Comparison of ENCODE assay signal across 9 cellular contexts in genomic region chr1:85289207-85289847, GRCh38. TPM values are rescaled to one million over a fixed set of nuclear protein-coding genes. Genes with fewer than 3 reads are reported as not detected.
DNase-seq lines count a peak whose midpoint lies in the region; ATAC-seq and TF ChIP-seq lines count a peak whose summit lies in the region.
"Had no signal": no experiment of that assay in that cellular context is flagged by ENCODE, and none has a peak within 500 bp of the region (broad histone marks: within the 10 kb centered on the region; RNA-seq: fewer than 3 reads in every experiment).

No MANE protein-coding gene starts in this region.

- ATAC-seq in HG02970 (IDR thresholded peaks at IDR 0.05; ENCODE audit: low FRiP score, unreplicated experiment) (no peak), upper lobe of left lung (ENCODE audit: low FRiP score in 2 of 2) (no peak)

- H3K27ac Mint-ChIP-seq in HFFc6, result peak overlapping the region; percentile 54

- TF ChIP-seq POLR2A in upper lobe of left lung (IDR thresholded peaks at IDR 0.05), result no peak

- no peaks in the 10 kb centered on the region; the same call in 1 of the 2 replicates for H3K27me3 Mint-ChIP-seq in HFFc6 (ENCODE audit: insufficient read depth)

- H3K4me3 Mint-ChIP-seq in HFFc6, result peak overlapping the region; percentile 22

- H3K4me2 ChIP-seq in DOHH2 (ENCODE audit: low read length), result peak overlapping the region; percentile 48

- no peak for TF ChIP-seq CTCF in DOHH2 (IDR thresholded peaks at IDR 0.05; ENCODE audit: low read depth, low read length, poor library complexity, severe bottlenecking)
- TF ChIP-seq CTCF in HFFc6 (IDR thresholded peaks at IDR 0.05), result no peak
- TF ChIP-seq CTCF in kidney epithelial cell (IDR thresholded peaks at IDR 0.05; ENCODE audit: insufficient read depth, low read length, poor library complexity, severe bottlenecking), result no peak
- no peak for TF ChIP-seq CTCF in upper lobe of left lung (IDR thresholded peaks at IDR 0.05)

- H3K36me3 ChIP-seq in DOHH2 (ENCODE audit: control insufficient read depth, low read length) (no peaks in the 10 kb centered on the region), kidney epithelial cell (ENCODE audit: control insufficient read depth, insufficient read depth, low read length) (no peaks in the 10 kb centered on the region), upper lobe of left lung (no peaks in the 10 kb centered on the region)

- H3K4me3 ChIP-seq in DOHH2 (ENCODE audit: low read length) (peak overlapping the region; percentile 26), kidney epithelial cell (ENCODE audit: low read depth, low read length) (no peak overlapping the region), upper lobe of left lung (no peak overlapping the region)
- H3K4me3 ChIP-seq: lung had no signal

- H3K9me2 ChIP-seq in DOHH2 (replicated peaks; ENCODE audit: control insufficient read depth, low read length), result no peaks in the 10 kb centered on the region

- H3K9me3 ChIP-seq in DOHH2 (ENCODE audit: control insufficient read depth, insufficient read depth, low read length) (no peaks in the 10 kb centered on the region), upper lobe of left lung (no peaks in the 10 kb centered on the region)

- no peak overlapping the region for H3K27ac ChIP-seq in DOHH2 (ENCODE audit: low read depth, low read length)
- H3K27ac ChIP-seq in upper lobe of left lung, result no peak overlapping the region

- H3K4me1 ChIP-seq in DOHH2 (ENCODE audit: control insufficient read depth, low read length) (peaks cover 22% of the 10 kb centered on the region), upper lobe of left lung (no peaks in the 10 kb centered on the region)

- no peaks in the 10 kb centered on the region for H3K79me2 ChIP-seq in DOHH2 (ENCODE audit: control insufficient read depth, low read length)

- H3K27me3 ChIP-seq in DOHH2 (ENCODE audit: control insufficient read depth, low read length) (peaks cover 3% of the 10 kb centered on the region; the same call in 1 of the 2 replicates), kidney epithelial cell (ENCODE audit: control insufficient read depth, insufficient read depth, low read length) (no peaks in the 10 kb centered on the region), upper lobe of left lung (no peaks in the 10 kb centered on the region)

- H4K20me1 ChIP-seq in DOHH2 (ENCODE audit: control insufficient read depth, insufficient read depth, low read depth, low read length), result no peaks in the 10 kb centered on the region

- WGBS in upper lobe of left lung, 2 donors, result 88 to 93% methylated on average over 9 of the region's 9 CpGs

- TF ChIP-seq EP300 in upper lobe of left lung (IDR thresholded peaks at IDR 0.05), result no peak

- DNase-seq in HFFc6 (peak; percentile 89), SKM-1 treated with dmso at 0.1 percent for 144 hours (lab: John Stamatoyannopoulos, UW; ENCODE audit: unreplicated experiment) (peak; percentile 36), kidney epithelial cell (ENCODE audit: low read depth) (peak; percentile 94), upper lobe of left lung (no peak)
- no peak for DNase-seq in stimulated activated naive CD4-positive, alpha-beta T cell treated with Interleukin-2 at 50 U/mL for 16 hours (lab: John Stamatoyannopoulos, UW)
- no peak for DNase-seq in effector CD8-positive, alpha-beta T cell (lab: John Stamatoyannopoulos, UW)

- no peaks in the 10 kb centered on the region for H3K9me3 Mint-ChIP-seq in HFFc6

- peaks cover 35% of the 10 kb centered on the region for H3K4me1 Mint-ChIP-seq in HFFc6 (ENCODE audit: low read depth)

- no peaks in the 10 kb centered on the region for H3K36me3 Mint-ChIP-seq in HFFc6 (ENCODE audit: low read depth)

- no peaks in the 10 kb centered on the region for H3F3A ChIP-seq in DOHH2 (ENCODE audit: control insufficient read depth, insufficient read depth)

RNA-seq across cellular contexts. Expression of gene BCL10, which starts 12.9 kb away (rescaled TPM):
- total RNA-seq in HFFc6 (2021; fragmentation: NEBNext Ultra II Directional; extraction: Animal tissue kit (Norgen Biotek cat#: 25700)), result 10 to 100 TPM; 33.4 to 45.6 (median 39.2) TPM
- total RNA-seq in kidney epithelial cell (40.1 and 43.0 TPM in 2 replicates), upper lobe of left lung (10 to 100 TPM; 14.5 to 31.0 (median 20.4) TPM)

RNA-seq across cellular contexts. Expression of gene C1orf52, which starts 29.9 kb away (rescaled TPM):
- 10 to 100 TPM; 20.6 to 26.1 (median 22.7) TPM for total RNA-seq in HFFc6 (2021; fragmentation: NEBNext Ultra II Directional; extraction: Animal tissue kit (Norgen Biotek cat#: 25700))
- total RNA-seq in kidney epithelial cell (14.1 and 16.2 TPM in 2 replicates), upper lobe of left lung (10 to 100 TPM; 12.9 to 89.1 (median 17.9) TPM)

Comparison
In these comparisons a context has a peak if more than half of its experiments do, and no peak if none do; other contexts are left out.
1. DNase-seq: peak in HFFc6 (single experiment), SKM-1 treated with dmso at 0.1 percent for 144 hours (single experiment) and kidney epithelial cell (single experiment); none in stimulated activated naive CD4-positive, alpha-beta T cell treated with Interleukin-2 at 50 U/mL for 16 hours (single experiment), effector CD8-positive, alpha-beta T cell (single experiment) and upper lobe of left lung (0 of 2).